Comparison of ENCODE assay signal across 8 cellular contexts in genomic region chr17:44968225-44969143, GRCh38. TPM values are rescaled to one million over a fixed set of nuclear protein-coding genes. Genes with fewer than 3 reads are reported as not detected.
DNase-seq lines count a peak whose midpoint lies in the region; ATAC-seq and TF ChIP-seq lines count a peak whose summit lies in the region.

TSS of gene C1QL1 (minus strand) at chr17:44968303. CDS start at chr17:44968048, 255 bp downstream.

- no peak within 1 kb of the TSS for H3K27ac ChIP-seq in right atrium auricular region

- H3K9me3 ChIP-seq in right atrium auricular region, result no peaks in the 10 kb centered on the region

- H3K4me3 ChIP-seq in right atrium auricular region, result peak within 1 kb of the TSS; percentile 14 to 52

- H3K4me1 ChIP-seq in right atrium auricular region, result peaks cover 0 to 41% of the 10 kb centered on the region in 2 donors

- peak; percentile 80 for ATAC-seq in HG02588 (IDR thresholded peaks at IDR 0.05; ENCODE audit: unreplicated experiment)

- H3K36me3 ChIP-seq in right atrium auricular region, result no peaks in the 10 kb centered on the region

- peaks cover 8 to 22% of the 10 kb centered on the region in 2 donors for H3K27me3 ChIP-seq in right atrium auricular region

- DNase-seq in GF-D8 (lab: John Stamatoyannopoulos, UW) (peak; percentile 39), NCI-H1105 (lab: John Stamatoyannopoulos, UW) (peak; percentile 90), T-helper 1 cell (peak; percentile 71 to 85 (median 80)), amniotic epithelial cell (ENCODE audit: low read depth) (peak; percentile 77), right atrium auricular region (ENCODE audit: low spot score) (peak; percentile 77), pulmonary artery endothelial cell (ENCODE audit: low read depth, low spot score) (peak; percentile 48), ureter (ENCODE audit: low spot score) (peak; percentile 90)

- no peak for TF ChIP-seq CTCF in right atrium auricular region (IDR thresholded peaks at IDR 0.05)

RNA-seq across cellular contexts. Expression of gene C1QL1, which starts in this region (rescaled TPM):
- total RNA-seq in right atrium auricular region (1 to 10 TPM; 1.6 to 3.6 TPM), pulmonary artery endothelial cell (0.11 and 0.20 TPM in 2 replicates), ureter (1.1 TPM)

Comparison
In these comparisons a context has a peak if more than half of its experiments do, and no peak if none do; other contexts are left out.
1. Peak in DNase-seq in pulmonary artery endothelial cell; RNA of the gene not detected or under 1 TPM.
2. DNase-seq: peak in every context shown above with its lines; median percentile 90 in NCI-H1105; 90 in ureter; 80 in T-helper 1 cell; 77 in amniotic epithelial cell; 77 in right atrium auricular region; 48 in pulmonary artery endothelial cell; 39 in GF-D8.